Comparison of ENCODE assay signal across 20 cellular contexts in the genomic region with DNA sequence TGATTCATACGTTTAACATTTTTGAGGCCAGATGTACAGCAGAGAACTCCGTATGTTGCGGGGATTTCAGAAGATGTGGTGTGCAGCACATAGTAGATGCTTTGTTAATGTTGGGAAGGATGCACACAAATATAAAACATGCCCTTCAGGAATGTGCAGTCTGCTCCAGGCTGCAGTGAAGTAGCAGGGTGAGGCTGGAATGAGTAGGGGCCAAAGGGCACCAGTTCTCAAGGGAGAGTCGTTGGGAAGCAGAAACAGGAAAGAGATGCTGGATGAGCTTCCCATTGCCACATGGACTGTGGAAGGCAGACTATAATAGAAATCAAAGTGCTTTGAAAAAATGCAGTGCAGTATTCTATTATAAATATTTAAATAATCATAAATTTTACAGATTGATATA.
"Had no signal": no experiment of that assay in that cellular context is flagged by ENCODE, and none has a peak within 500 bp of the region (broad histone marks: within the 10 kb centered on the region; RNA-seq: fewer than 3 reads in every experiment).

No MANE protein-coding gene starts in this region.

- H3K36me3 ChIP-seq: heart left ventricle, left ventricle myocardium inferior, spleen, suprapubic skin, upper lobe of left lung had no signal

- H3K4me1 ChIP-seq: suprapubic skin had no signal

- H3K9me3 ChIP-seq: heart left ventricle, left ventricle myocardium inferior, suprapubic skin, upper lobe of left lung had no signal

- DNase-seq: activated CD4-positive, alpha-beta T cell treated with anti-CD3 and anti-CD28 coated beads for 4 hours; activated CD8-positive, alpha-beta T cell treated with anti-CD3 and anti-CD28 coated beads for 36 hours; activated gamma-delta T cell; activated naive CD8-positive, alpha-beta T cell treated with anti-CD3 and anti-CD28 coated beads for 36 hours; activated T-cell treated with anti-CD3 and anti-CD28 coated beads, Interleukin-2, amount 50 U/mL, for 72 hours; central memory CD4-positive, alpha-beta T cell; effector CD4-positive, alpha-beta T cell; foreskin melanocyte; heart left ventricle; left ventricle myocardium inferior; occipital lobe; spleen; T-helper 17 cell; upper lobe of left lung had no signal

- H3K36me3 Mint-ChIP-seq: activated naive CD8-positive, alpha-beta T cell treated with anti-CD3 and anti-CD28 coated beads for 36 hours; brain; natural killer cell treated with Interleukin-12 subunit alpha and Interleukin-12 subunit beta and Interleukin-15 and Interleukin-18, amount 100 ng/mL, for 72 hours had no signal

- ATAC-seq: activated CD8-positive, alpha-beta T cell treated with anti-CD3 and anti-CD28 coated beads for 36 hours; activated T-cell treated with anti-CD3 and anti-CD28 coated beads, Interleukin-2, amount 50 U/mL, for 72 hours; heart left ventricle; natural killer cell treated with Interleukin-12 subunit alpha and Interleukin-12 subunit beta and Interleukin-15 and Interleukin-18, amount 100 ng/mL, for 72 hours; T-helper 17 cell; WTC11 had no signal

- H3K27me3 ChIP-seq: heart left ventricle, suprapubic skin, upper lobe of left lung had no signal

- H3K4me3 ChIP-seq: coronary artery, heart left ventricle, left ventricle myocardium inferior, spleen, suprapubic skin, upper lobe of left lung had no signal

- H3K27ac ChIP-seq: coronary artery, spleen, suprapubic skin, upper lobe of left lung had no signal

- H3K4me3 Mint-ChIP-seq: activated CD8-positive, alpha-beta T cell treated with anti-CD3 and anti-CD28 coated beads for 36 hours; activated naive CD8-positive, alpha-beta T cell treated with anti-CD3 and anti-CD28 coated beads for 36 hours; activated T-cell treated with anti-CD3 and anti-CD28 coated beads, Interleukin-2, amount 50 U/mL, for 72 hours; brain; natural killer cell treated with Interleukin-12 subunit alpha and Interleukin-12 subunit beta and Interleukin-15 and Interleukin-18, amount 100 ng/mL, for 72 hours; stimulated activated naive CD8-positive, alpha-beta T cell treated with anti-CD3 and anti-CD28 coated beads, Interleukin-15, Interleukin-2, amounts not matched to agents 100 ng/mL and 50 ng/mL, for 24 hours; T-helper 17 cell; WTC11 had no signal

- H3K4me1 Mint-ChIP-seq: activated naive CD8-positive, alpha-beta T cell treated with anti-CD3 and anti-CD28 coated beads for 36 hours; T-helper 17 cell had no signal

- H3K9me3 Mint-ChIP-seq: activated CD8-positive, alpha-beta T cell treated with anti-CD3 and anti-CD28 coated beads for 36 hours; activated naive CD8-positive, alpha-beta T cell treated with anti-CD3 and anti-CD28 coated beads for 36 hours; activated T-cell treated with anti-CD3 and anti-CD28 coated beads, Interleukin-2, amount 50 U/mL, for 72 hours; natural killer cell treated with Interleukin-12 subunit alpha and Interleukin-12 subunit beta and Interleukin-15 and Interleukin-18, amount 100 ng/mL, for 72 hours; stimulated activated naive CD8-positive, alpha-beta T cell treated with anti-CD3 and anti-CD28 coated beads, Interleukin-15, Interleukin-2, amounts not matched to agents 100 ng/mL and 50 ng/mL, for 24 hours had no signal
